26 cellular contexts compared by ENCODE assay signal in genomic region chr12:41089438-41089837, GRCh38.
"Had no signal": no experiment of that assay in that cellular context is flagged by ENCODE, and none has a peak within 500 bp of the region (broad histone marks: within the 10 kb centered on the region; RNA-seq: fewer than 3 reads in every experiment).

No MANE protein-coding gene starts in this region.

- H3K27me3 ChIP-seq: stomach, suprapubic skin, testis, thyroid gland, tibial artery, tibial nerve, transverse colon, upper lobe of left lung, upper lobe of right lung, uterus, vagina had no signal

- DNase-seq: stimulated activated CD4-positive, alpha-beta T cell treated with anti-CD3 and anti-CD28 coated beads, Interleukin-2, amount 100 ng/mL, for 48 hours; stimulated activated CD4-positive, alpha-beta T cell treated with anti-CD3 and anti-CD28 coated beads, Interleukin-4, amount 100 ng/mL, for 1 hour; stimulated activated CD4-positive, alpha-beta T cell treated with anti-CD3 and anti-CD28 coated beads, Interleukin-4, amount 100 ng/mL, for 24 hours; stimulated activated CD4-positive, alpha-beta T cell treated with anti-CD3 and anti-CD28 coated beads, Interleukin-4, amount 100 ng/mL, for 4 hours; stimulated activated CD8-positive, alpha-beta memory T cell treated with anti-CD3 and anti-CD28 coated beads, Interleukin-4, amount 100 ng/mL, for 48 hours; stimulated activated naive B cell treated with anti-CD40 and anti-IgM and Interleukin-4, amounts not matched to agents 10 μg/mL and 1 μg/mL and 100 μg/mL, for 72 hours; stimulated activated naive CD4-positive, alpha-beta T cell; stimulated activated naive CD4-positive, alpha-beta T cell treated with Interleukin-2 at 50 U/mL for 16 hours; stimulated activated naive CD8-positive, alpha-beta T cell treated with anti-CD3 and anti-CD28 coated beads, Interleukin-15, amount 100 ng/mL, for 72 hours; stimulated activated naive CD8-positive, alpha-beta T cell treated with anti-CD3 and anti-CD28 coated beads, Interleukin-15, Interleukin-2, amounts not matched to agents 100 U/mL and 50 U/mL, for 24 hours; stomach; substantia nigra; testis; thyroid gland; tibial artery; transverse colon; upper lobe of left lung; upper lobe of right lung; uterus had no signal

- H3K4me3 ChIP-seq: stomach, suprapubic skin, testis, thoracic aorta, thyroid gland, tibial artery, tibial nerve, transverse colon, upper lobe of left lung, upper lobe of right lung, uterus, vagina had no signal

- FAIRE-seq: urothelium cell line had no signal

- H3K27ac ChIP-seq: stomach, suprapubic skin, testis, thoracic aorta, thyroid gland, tibial artery, tibial nerve, transverse colon, upper lobe of left lung, upper lobe of right lung, uterus, vagina had no signal

- H3K9me3 ChIP-seq: stomach, suprapubic skin, testis, thoracic aorta, thyroid gland, tibial artery, tibial nerve, transverse colon, upper lobe of left lung, upper lobe of right lung, uterus, vagina had no signal

- H3K36me3 ChIP-seq: stomach, suprapubic skin, thoracic aorta, thyroid gland, tibial artery, tibial nerve, transverse colon, upper lobe of left lung, upper lobe of right lung, uterus, vagina had no signal

- ATAC-seq: stimulated activated effector memory CD8-positive, alpha-beta T cell treated with anti-CD3 and anti-CD28 coated beads, Interleukin-12 subunit alpha, Interleukin-12 subunit beta, amount 100 ng/mL, for 72 hours; stimulated activated memory B cell treated with anti-CD40 and anti-IgM and Interleukin-4, amounts not matched to agents 10 μg/mL and 1 μg/mL and 100 μg/mL, for 72 hours; stimulated activated naive B cell treated with anti-CD40 and anti-IgM and Interleukin-4, amounts not matched to agents 10 μg/mL and 1 μg/mL and 100 μg/mL, for 72 hours; stimulated activated naive CD8-positive, alpha-beta T cell treated with anti-CD3 and anti-CD28 coated beads, Interleukin-15, amount 100 ng/mL, for 72 hours; stimulated activated naive CD8-positive, alpha-beta T cell treated with anti-CD3 and anti-CD28 coated beads, Interleukin-15, Interleukin-2, amounts not matched to agents 100 U/mL and 50 U/mL, for 24 hours; upper lobe of right lung had no signal

- H3K4me1 ChIP-seq: stomach, suprapubic skin, testis, thyroid gland, tibial artery, tibial nerve, transverse colon, upper lobe of left lung, upper lobe of right lung, uterus, vagina had no signal
